Comparison of ENCODE assay signal across 1 cellular context in genomic region chr11:111733655-111734088, GRCh38.
TF ChIP-seq lines count a peak whose summit lies in the region.

No MANE protein-coding gene starts in this region.

TF ChIP-seq in WTC11, 78 proteins besides CTCF, POLR2A, EP300 and RAD21 (continued from another document):
- TF ChIP-seq, protein P1, sequence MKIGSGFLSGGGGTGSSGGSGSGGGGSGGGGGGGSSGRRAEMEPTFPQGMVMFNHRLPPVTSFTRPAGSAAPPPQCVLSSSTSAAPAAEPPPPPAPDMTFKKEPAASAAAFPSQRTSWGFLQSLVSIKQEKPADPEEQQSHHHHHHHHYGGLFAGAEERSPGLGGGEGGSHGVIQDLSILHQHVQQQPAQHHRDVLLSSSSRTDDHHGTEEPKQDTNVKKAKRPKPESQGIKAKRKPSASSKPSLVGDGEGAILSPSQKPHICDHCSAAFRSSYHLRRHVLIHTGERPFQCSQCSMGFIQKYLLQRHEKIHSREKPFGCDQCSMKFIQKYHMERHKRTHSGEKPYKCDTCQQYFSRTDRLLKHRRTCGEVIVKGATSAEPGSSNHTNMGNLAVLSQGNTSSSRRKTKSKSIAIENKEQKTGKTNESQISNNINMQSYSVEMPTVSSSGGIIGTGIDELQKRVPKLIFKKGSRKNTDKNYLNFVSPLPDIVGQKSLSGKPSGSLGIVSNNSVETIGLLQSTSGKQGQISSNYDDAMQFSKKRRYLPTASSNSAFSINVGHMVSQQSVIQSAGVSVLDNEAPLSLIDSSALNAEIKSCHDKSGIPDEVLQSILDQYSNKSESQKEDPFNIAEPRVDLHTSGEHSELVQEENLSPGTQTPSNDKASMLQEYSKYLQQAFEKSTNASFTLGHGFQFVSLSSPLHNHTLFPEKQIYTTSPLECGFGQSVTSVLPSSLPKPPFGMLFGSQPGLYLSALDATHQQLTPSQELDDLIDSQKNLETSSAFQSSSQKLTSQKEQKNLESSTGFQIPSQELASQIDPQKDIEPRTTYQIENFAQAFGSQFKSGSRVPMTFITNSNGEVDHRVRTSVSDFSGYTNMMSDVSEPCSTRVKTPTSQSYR (CRISPR knock-in tag; IDR thresholded peaks at IDR 0.05), result no peak
- TF ChIP-seq STAT6 (CRISPR knock-in tag; conservative IDR thresholded peaks at IDR 0.05; ENCODE audit: low read depth), result no peak
- TF ChIP-seq ATF1 (CRISPR knock-in tag; IDR thresholded peaks at IDR 0.05), result no peak
- no peak for TF ChIP-seq JUN (CRISPR knock-in tag; IDR thresholded peaks at IDR 0.05)
- no peak for TF ChIP-seq IRF2 (CRISPR knock-in tag; IDR thresholded peaks at IDR 0.05; ENCODE audit: borderline replicate concordance, low read depth)
- TF ChIP-seq, protein P2, sequence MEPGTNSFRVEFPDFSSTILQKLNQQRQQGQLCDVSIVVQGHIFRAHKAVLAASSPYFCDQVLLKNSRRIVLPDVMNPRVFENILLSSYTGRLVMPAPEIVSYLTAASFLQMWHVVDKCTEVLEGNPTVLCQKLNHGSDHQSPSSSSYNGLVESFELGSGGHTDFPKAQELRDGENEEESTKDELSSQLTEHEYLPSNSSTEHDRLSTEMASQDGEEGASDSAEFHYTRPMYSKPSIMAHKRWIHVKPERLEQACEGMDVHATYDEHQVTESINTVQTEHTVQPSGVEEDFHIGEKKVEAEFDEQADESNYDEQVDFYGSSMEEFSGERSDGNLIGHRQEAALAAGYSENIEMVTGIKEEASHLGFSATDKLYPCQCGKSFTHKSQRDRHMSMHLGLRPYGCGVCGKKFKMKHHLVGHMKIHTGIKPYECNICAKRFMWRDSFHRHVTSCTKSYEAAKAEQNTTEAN (CRISPR knock-in tag; IDR thresholded peaks at IDR 0.05), result no peak
- no peak for TF ChIP-seq GABPB1 (CRISPR knock-in tag; IDR thresholded peaks at IDR 0.05)
- TF ChIP-seq TEAD1 (CRISPR knock-in tag; IDR thresholded peaks at IDR 0.05), result no peak
- no peak for TF ChIP-seq ATF3 (CRISPR knock-in tag; conservative IDR thresholded peaks at IDR 0.05)
- no peak for TF ChIP-seq ZNF232 (CRISPR knock-in tag; IDR thresholded peaks at IDR 0.05)
TF ChIP-seq in WTC11: peak in this region for 0.
